In the genomic region with DNA sequence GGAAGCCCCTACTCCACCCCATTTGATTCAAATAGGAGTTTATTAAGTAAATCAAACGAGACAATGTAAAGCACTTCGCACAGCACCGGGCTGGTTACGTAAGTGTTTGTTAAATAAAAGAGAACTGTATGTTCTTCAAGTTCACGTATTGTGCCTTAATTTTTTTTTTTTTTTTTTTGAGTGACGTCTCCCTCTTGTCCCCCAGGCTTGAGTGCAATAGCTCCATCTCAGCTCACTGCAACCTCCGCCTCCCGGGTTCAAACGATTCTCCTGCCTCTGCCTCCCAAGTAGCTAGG, we compare ENCODE assay signal across 8 cellular contexts. TPM values are rescaled to one million over a fixed set of nuclear protein-coding genes. Genes with fewer than 3 reads are reported as not detected.
DNase-seq lines count a peak whose midpoint lies in the region; ATAC-seq, FAIRE-seq and TF ChIP-seq lines count a peak whose summit lies in the region.

No MANE protein-coding gene starts in this region.

- no peak for DNase-seq in A549 (ENCODE audit: low read depth in 1 of 2, low spot score in 1 of 2)
- no peak for DNase-seq in dorsolateral prefrontal cortex
- no peak for DNase-seq in naive thymus-derived CD4-positive, alpha-beta T cell
- no peak for DNase-seq in NCI-H748 (lab: John Stamatoyannopoulos, UW; ENCODE audit: unreplicated experiment)
- no peak for DNase-seq in islet precursor cell
- no peak for DNase-seq in GM19240 (ENCODE audit: insufficient read length, low spot score)

- H3K4me1 Mint-ChIP-seq in IgD-negative memory B cell = peaks cover 10 to 14% (median 11%) of the 10 kb centered on the region in 3 donors
- H3K4me1 Mint-ChIP-seq in naive thymus-derived CD4-positive, alpha-beta T cell = peaks cover 0 to 21% (median 10%) of the 10 kb centered on the region in 7 donors

- H3K27me3 ChIP-seq in dorsolateral prefrontal cortex = peaks cover 0 to 14% (median 0%) of the 10 kb centered on the region in 45 donors
- no peaks in the 10 kb centered on the region for H3K27me3 ChIP-seq in naive thymus-derived CD4-positive, alpha-beta T cell (ENCODE audit: control insufficient read depth in 2 of 2, insufficient read depth in 2 of 2, low read length in 2 of 2)

- TF ChIP-seq EP300 in A549 (IDR thresholded peaks at IDR 0.05) = no peak

- no peaks in the 10 kb centered on the region for H3K9me3 ChIP-seq in A549
- no peaks in the 10 kb centered on the region for H3K9me3 ChIP-seq in naive thymus-derived CD4-positive, alpha-beta T cell (ENCODE audit: control insufficient read depth in 2 of 3, low read length in 3 of 3)

- peaks cover 3% of the 10 kb centered on the region for H3K36me3 Mint-ChIP-seq in IgD-negative memory B cell
- peaks cover 0 to 4% (median 0%) of the 10 kb centered on the region in 5 donors for H3K36me3 Mint-ChIP-seq in naive thymus-derived CD4-positive, alpha-beta T cell

- H3K4me3 ChIP-seq in A549 (peak overlapping the region; percentile 90), dorsolateral prefrontal cortex (peak overlapping the region in 43 of 59 donors; percentile 53 to 82 (median 69))
- H3K4me3 ChIP-seq in naive thymus-derived CD4-positive, alpha-beta T cell (ENCODE audit: low read length) = no peak overlapping the region

- no peak for TF ChIP-seq POLR2A in A549 (IDR thresholded peaks at IDR 0.05; ENCODE audit: low read length)

- peaks cover 35% of the 10 kb centered on the region for H3K27me3 Mint-ChIP-seq in IgD-negative memory B cell
- H3K27me3 Mint-ChIP-seq in naive thymus-derived CD4-positive, alpha-beta T cell = peaks cover 65 to 74% (median 73%) of the 10 kb centered on the region in 5 donors

- peaks cover 0 to 3% (median 1%) of the 10 kb centered on the region in 3 donors for H3K9me3 Mint-ChIP-seq in IgD-negative memory B cell
- peaks cover 0 to 8% (median 0%) of the 10 kb centered on the region in 11 donors for H3K9me3 Mint-ChIP-seq in naive thymus-derived CD4-positive, alpha-beta T cell

- H3K4me1 ChIP-seq in A549 = peaks cover 47% of the 10 kb centered on the region
- peaks cover 0 to 4% of the 10 kb centered on the region in 2 donors for H3K4me1 ChIP-seq in naive thymus-derived CD4-positive, alpha-beta T cell (ENCODE audit: control insufficient read depth in 2 of 2, insufficient read depth in 2 of 2, low read length in 2 of 2)

- FAIRE-seq in A549 (lab: Jason Lieb, UNC) = no peak

- TF ChIP-seq CTCF in A549 (IDR thresholded peaks at IDR 0.05) (no peak), dorsolateral prefrontal cortex (IDR thresholded peaks at IDR 0.05 in 54 of 56, conservative IDR thresholded peaks at IDR 0.05 in 2 of 56; ENCODE audit: low read depth in 1 of 56, partially characterized antibody in 56 of 56) (no peak)

- peak overlapping the region; percentile 71 to 97 (median 86) for H3K4me3 Mint-ChIP-seq in IgD-negative memory B cell
- peak overlapping the region in 6 of 10 donors; percentile 30 to 87 (median 80) for H3K4me3 Mint-ChIP-seq in naive thymus-derived CD4-positive, alpha-beta T cell

- peak overlapping the region; percentile 91 for H3K4me2 ChIP-seq in A549

- ATAC-seq in A549 (no peak), HG03460 (IDR thresholded peaks at IDR 0.05; ENCODE audit: unreplicated experiment) (no peak)
- no peak for ATAC-seq in naive thymus-derived CD4-positive, alpha-beta T cell

- CTCF ChIA-PET in A549 (lab: Yijun Ruan, JAX) = interaction anchor here (0.8 to 3.9 kb wide), 19 partner anchors 10 to 146 kb away, joined by 3 to 35 read pairs (median 6); no protein-coding TSS in a partner anchor
- CTCF ChIA-PET in naive thymus-derived CD4-positive, alpha-beta T cell (lab: Charles Lee) = no interaction called here

- H3K36me3 ChIP-seq in naive thymus-derived CD4-positive, alpha-beta T cell (ENCODE audit: control insufficient read depth in 2 of 3, insufficient read depth in 3 of 3, low read length in 3 of 3) = no peaks in the 10 kb centered on the region

- H3K27ac Mint-ChIP-seq in IgD-negative memory B cell = no peak overlapping the region
- no peak overlapping the region for H3K27ac Mint-ChIP-seq in naive thymus-derived CD4-positive, alpha-beta T cell

- POLR2A ChIA-PET in A549 (lab: Yijun Ruan, JAX) = interaction anchor here (0.8 to 3.1 kb wide), 13 partner anchors 11 to 667 kb away, joined by 3 to 45 read pairs (median 10); a partner anchor contains a TSS
- POLR2A ChIA-PET in naive thymus-derived CD4-positive, alpha-beta T cell (lab: Charles Lee) = no interaction called here

- 28% methylated on average over 9 of the region's 9 CpGs for WGBS in A549 (ENCODE audit: missing lambda C conversion rate)

- no peak for TF ChIP-seq RAD21 in A549 (conservative IDR thresholded peaks at IDR 0.05 in 1 of 2, IDR thresholded peaks at IDR 0.05 in 1 of 2)

- intact Hi-C loops in dorsolateral prefrontal cortex (cut with DNase I) = loop anchor here (5.0 to 10.0 kb wide), 3 partner anchors 87 to 127 kb away; no protein-coding TSS in a partner anchor
- intact Hi-C loops in naive thymus-derived CD4-positive, alpha-beta T cell (cut with micrococcal nuclease) = loop anchor here in 1 of 2 donors (5.0 kb wide), 2 partner anchors 43 to 58 kb away; no protein-coding TSS in a partner anchor

- peak overlapping the region; percentile 99 for H3K27ac ChIP-seq in A549
- H3K27ac ChIP-seq in dorsolateral prefrontal cortex = peak overlapping the region in 50 of 59 donors; percentile 1 to 95 (median 88)
- no peak overlapping the region for H3K27ac ChIP-seq in naive thymus-derived CD4-positive, alpha-beta T cell (ENCODE audit: low read depth, low read length)

TF ChIP-seq in A549, 52 proteins besides CTCF, POLR2A, EP300 and RAD21:
- TF ChIP-seq, protein P1, sequence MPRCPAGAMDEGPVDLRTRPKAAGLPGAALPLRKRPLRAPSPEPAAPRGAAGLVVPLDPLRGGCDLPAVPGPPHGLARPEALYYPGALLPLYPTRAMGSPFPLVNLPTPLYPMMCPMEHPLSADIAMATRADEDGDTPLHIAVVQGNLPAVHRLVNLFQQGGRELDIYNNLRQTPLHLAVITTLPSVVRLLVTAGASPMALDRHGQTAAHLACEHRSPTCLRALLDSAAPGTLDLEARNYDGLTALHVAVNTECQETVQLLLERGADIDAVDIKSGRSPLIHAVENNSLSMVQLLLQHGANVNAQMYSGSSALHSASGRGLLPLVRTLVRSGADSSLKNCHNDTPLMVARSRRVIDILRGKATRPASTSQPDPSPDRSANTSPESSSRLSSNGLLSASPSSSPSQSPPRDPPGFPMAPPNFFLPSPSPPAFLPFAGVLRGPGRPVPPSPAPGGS (IDR thresholded peaks at IDR 0.05) = no peak
- TF ChIP-seq ZNF302 (CRISPR knock-in tag; IDR thresholded peaks at IDR 0.05) (no peak), CEBPB (IDR thresholded peaks at IDR 0.05) (peak in 1 of 2 experiments; percentile 51; a peak in 1 of 4 replicates), FOSB (CRISPR knock-in tag; IDR thresholded peaks at IDR 0.05) (no peak), BHLHE40 (IDR thresholded peaks at IDR 0.05; ENCODE audit: low read depth, low read length) (no peak)
- TF ChIP-seq, protein P2, sequence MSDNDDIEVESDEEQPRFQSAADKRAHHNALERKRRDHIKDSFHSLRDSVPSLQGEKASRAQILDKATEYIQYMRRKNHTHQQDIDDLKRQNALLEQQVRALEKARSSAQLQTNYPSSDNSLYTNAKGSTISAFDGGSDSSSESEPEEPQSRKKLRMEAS (IDR thresholded peaks at IDR 0.05) = no peak
TF ChIP-seq in A549: peak in this region for 1.

RNA-seq across cellular contexts. Expression of a gene that starts 1.3 kb away (rescaled TPM):
- 164 and 216 TPM in 2 replicates for polyA plus RNA-seq in A549 (2011; rRNA removed)
- polyA plus RNA-seq in A549 (2012; cell fraction: cytosol; rRNA removed) = 83.5 and 88.4 TPM in 2 replicates
- 88.2 and 134 TPM in 2 replicates for polyA plus RNA-seq in A549 (2012; cell fraction: nucleus; rRNA removed)
- 93.9 to 103 TPM (median 99.7 TPM) in 3 replicates for polyA plus RNA-seq in A549 (2017; fragmentation: RNase III; extraction: RNeasy Plus Mini Kit Qiagen cat#74134 plus additional on column Dnase treatment)
- polyA minus RNA-seq in A549 (2011; rRNA and poly(A)+ RNA removed) = 192 and 265 TPM in 2 replicates
- polyA plus RNA-seq in IgD-negative memory B cell = 1.2 TPM
- total RNA-seq in dorsolateral prefrontal cortex = 10 to 100 TPM; 11.4 to 59.9 (median 24.1) TPM
- under 1 TPM; 0.19 to 0.56 (median 0.34) TPM for total RNA-seq in naive thymus-derived CD4-positive, alpha-beta T cell
- under 1 TPM in 1 of 2 donors, not detected in 1; 0.17 TPM for polyA plus RNA-seq in naive thymus-derived CD4-positive, alpha-beta T cell

Comparison
In these comparisons a context has a peak if more than half of its experiments do, and no peak if none do; other contexts are left out.
1. RNA of a gene that starts 1.3 kb away (polyA plus RNA-seq): 83.5 to 216 TPM in A549; 1.2 TPM in IgD-negative memory B cell (single experiment) and 0.17 TPM in naive thymus-derived CD4-positive, alpha-beta T cell; every median in the first group is over 10 times any median in the second.